ENCODE assay signal across 8 cellular contexts in the genomic region with DNA sequence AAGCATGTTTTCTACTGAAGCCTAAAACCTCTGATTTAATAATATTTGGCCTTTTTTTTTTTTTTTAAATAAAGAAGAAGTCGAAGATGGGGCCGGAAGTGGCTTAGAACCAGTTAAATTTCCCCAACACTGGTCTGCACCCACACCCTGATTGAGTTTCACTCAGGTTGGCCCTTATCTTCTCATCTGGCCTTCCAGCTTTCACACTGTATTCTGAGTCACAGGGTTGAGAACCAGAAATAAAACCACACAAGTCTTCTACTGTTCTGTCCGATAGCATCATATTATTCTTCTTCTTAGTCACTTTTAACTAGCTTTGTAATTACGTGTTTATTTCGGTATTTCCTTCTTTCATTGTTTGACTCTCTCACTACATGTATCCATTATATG. TPM values are rescaled to one million over a fixed set of nuclear protein-coding genes. Genes with fewer than 3 reads are reported as not detected.
DNase-seq lines count a peak whose midpoint lies in the region; ATAC-seq lines count a peak whose summit lies in the region.

No MANE protein-coding gene starts in this region.

- H3K27me3 Mint-ChIP-seq in activated CD4-positive, alpha-beta memory T cell treated with anti-CD3 and anti-CD28 coated beads for 36 hours, result no peaks in the 10 kb centered on the region

- no peaks in the 10 kb centered on the region for H3K36me3 Mint-ChIP-seq in activated CD4-positive, alpha-beta memory T cell treated with anti-CD3 and anti-CD28 coated beads for 36 hours

- H3K4me1 Mint-ChIP-seq in activated CD4-positive, alpha-beta memory T cell treated with anti-CD3 and anti-CD28 coated beads for 36 hours (ENCODE audit: low read depth), result peaks cover 61% of the 10 kb centered on the region

- intact Hi-C loops in activated CD4-positive, alpha-beta memory T cell treated with anti-CD3 and anti-CD28 coated beads for 36 hours (cut with micrococcal nuclease), result loop anchor here (1.0 to 5.0 kb wide), 10 partner anchors 42 to 883 kb away; no protein-coding TSS in a partner anchor

- peak; percentile 49 for DNase-seq in AG20443 (ENCODE audit: low spot score)
- DNase-seq in activated CD4-positive, alpha-beta memory T cell treated with anti-CD3 and anti-CD28 coated beads for 36 hours, result peak; percentile 73
- no peak for DNase-seq in nucleus accumbens (lab: John Stamatoyannopoulos, UW)
- no peak for DNase-seq in GDM1 (lab: John Stamatoyannopoulos, UW)
- DNase-seq in putamen (ENCODE audit: low spot score), result no peak

- CTCF ChIA-PET in activated CD4-positive, alpha-beta memory T cell treated with anti-CD3 and anti-CD28 coated beads for 36 hours (lab: Charles Lee), result interaction anchor here (0.6 to 1.0 kb wide), 2 partner anchors 34 to 141 kb away, joined by 3 to 4 read pairs; no protein-coding TSS in a partner anchor

- no peak overlapping the region for H3K4me3 Mint-ChIP-seq in activated CD4-positive, alpha-beta memory T cell treated with anti-CD3 and anti-CD28 coated beads for 36 hours

- peak; percentile 93 for ATAC-seq in HG03457 (IDR thresholded peaks at IDR 0.05; ENCODE audit: unreplicated experiment)
- ATAC-seq in HG03159 (IDR thresholded peaks at IDR 0.05; ENCODE audit: unreplicated experiment), result no peak

- no peaks in the 10 kb centered on the region for H3K27me3 ChIP-seq in layer of hippocampus (ENCODE audit: control insufficient read depth, insufficient read depth, low read length)

- H3K27ac Mint-ChIP-seq in activated CD4-positive, alpha-beta memory T cell treated with anti-CD3 and anti-CD28 coated beads for 36 hours, result peak overlapping the region; percentile 48

- H3K9me3 Mint-ChIP-seq in activated CD4-positive, alpha-beta memory T cell treated with anti-CD3 and anti-CD28 coated beads for 36 hours, result no peaks in the 10 kb centered on the region

- peak overlapping the region; percentile 89 for H3K27ac ChIP-seq in layer of hippocampus (ENCODE audit: low read depth, low read length)

- POLR2A ChIA-PET in activated CD4-positive, alpha-beta memory T cell treated with anti-CD3 and anti-CD28 coated beads for 36 hours (lab: Charles Lee), result interaction anchor here (0.9 to 1.6 kb wide), 3 partner anchors 10 to 432 kb away, joined by 3 to 7 read pairs (median 3); a partner anchor contains a TSS

RNA-seq across cellular contexts. Expression of a gene that starts 9.9 kb away (rescaled TPM):
- total RNA-seq in activated CD4-positive, alpha-beta memory T cell treated with anti-CD3 and anti-CD28 coated beads for 36 hours, result 1 to 10 TPM; 1.2 to 1.4 TPM

Comparison
In these comparisons a context has a peak if more than half of its experiments do, and no peak if none do; other contexts are left out.
1. DNase-seq: peak in AG20443 (single experiment) and activated CD4-positive, alpha-beta memory T cell treated with anti-CD3 and anti-CD28 coated beads for 36 hours (single experiment); none in nucleus accumbens (0 of 56), GDM1 (single experiment) and putamen (single experiment).